ENCODE assay signal across 12 cellular contexts in genomic region chr7:105355701-105356100, GRCh38.
"Had no signal": no experiment of that assay in that cellular context is flagged by ENCODE, and none has a peak within 500 bp of the region (broad histone marks: within the 10 kb centered on the region; RNA-seq: fewer than 3 reads in every experiment).

No MANE protein-coding gene starts in this region.

- H3K9me3 Mint-ChIP-seq: activated T-cell treated with anti-CD3 and anti-CD28 coated beads, Interleukin-2, amount 50 U/mL, for 72 hours; stimulated activated naive CD8-positive, alpha-beta T cell treated with anti-CD3 and anti-CD28 coated beads, Interleukin-15, Interleukin-2, amounts not matched to agents 100 ng/mL and 50 ng/mL, for 24 hours; T-helper 2 cell treated with Interferon-gamma antibody and Interleukin-4, amounts not matched to agents 5 μg/mL and 100 μg/mL, for 36 hours had no signal

- H3K27me3 Mint-ChIP-seq: stimulated activated naive CD8-positive, alpha-beta T cell treated with anti-CD3 and anti-CD28 coated beads, Interleukin-15, Interleukin-2, amounts not matched to agents 100 ng/mL and 50 ng/mL, for 24 hours had no signal

- H3K27ac ChIP-seq: ascending aorta, colonic mucosa, foreskin keratinocyte had no signal

- DNase-seq: activated CD4-positive, alpha-beta T cell treated with anti-CD3 and anti-CD28 coated beads, Interleukin-2, amount 50 U/mL, for 4 hours; activated CD4-positive, CD25-positive, alpha-beta regulatory T cell treated with anti-CD3 and anti-CD28 coated beads, Interleukin-2, amount 50 U/mL, for 72 hours; activated naive CD4-positive, alpha-beta T cell; activated T-cell treated with anti-CD3 and anti-CD28 coated beads, Interleukin-2, amount 50 U/mL, for 72 hours; colonic mucosa; foreskin keratinocyte; left colon; nephron progenitor cell; stimulated activated CD4-positive, alpha-beta T cell treated with anti-CD3 and anti-CD28 coated beads, Interleukin-2, amount 100 ng/mL, for 48 hours had no signal

- H3K27ac Mint-ChIP-seq: stimulated activated naive CD8-positive, alpha-beta T cell treated with anti-CD3 and anti-CD28 coated beads, Interleukin-15, Interleukin-2, amounts not matched to agents 100 ng/mL and 50 ng/mL, for 24 hours had no signal

- H3K4me3 Mint-ChIP-seq: nephron progenitor cell; stimulated activated naive CD8-positive, alpha-beta T cell treated with anti-CD3 and anti-CD28 coated beads, Interleukin-15, Interleukin-2, amounts not matched to agents 100 ng/mL and 50 ng/mL, for 24 hours; T-helper 2 cell treated with Interferon-gamma antibody and Interleukin-4, amounts not matched to agents 5 μg/mL and 100 μg/mL, for 36 hours had no signal

- H3K27me3 ChIP-seq: ascending aorta, colonic mucosa, foreskin keratinocyte had no signal

- H3K4me3 ChIP-seq: ascending aorta, colonic mucosa had no signal

- H3K36me3 ChIP-seq: ascending aorta, colonic mucosa had no signal

- H3K9me3 ChIP-seq: colonic mucosa had no signal

- ATAC-seq: activated T-cell treated with anti-CD3 and anti-CD28 coated beads, Interleukin-2, amount 50 U/mL, for 72 hours; foreskin keratinocyte; left colon had no signal
